12 cellular contexts compared by ENCODE assay signal in genomic region chr17:68707032-68707431, GRCh38.
DNase-seq lines count a peak whose midpoint lies in the region; ATAC-seq and TF ChIP-seq lines count a peak whose summit lies in the region.
"Had no signal": no experiment of that assay in that cellular context is flagged by ENCODE, and none has a peak within 500 bp of the region (broad histone marks: within the 10 kb centered on the region; RNA-seq: fewer than 3 reads in every experiment).

No MANE protein-coding gene starts in this region.

- H3K4me3 ChIP-seq in fibroblast of villous mesenchyme (ENCODE audit: low read depth, low read length) (no peak overlapping the region), osteoblast (ENCODE audit: insufficient read depth, low read length) (no peak overlapping the region), H7 (ENCODE audit: insufficient read depth, low read depth, low read length) (no peak overlapping the region), lower lobe of right lung (no peak overlapping the region)

- H3K4me1 Mint-ChIP-seq in WTC11, result peaks cover 8% of the 10 kb centered on the region
- H3K4me1 Mint-ChIP-seq: stimulated activated naive CD8-positive, alpha-beta T cell treated with anti-CD3 and anti-CD28 coated beads, Interleukin-15, amount 100 ng/mL, for 72 hours had no signal

- H3K27me3 ChIP-seq in osteoblast (ENCODE audit: insufficient read depth, low read length), result no peaks in the 10 kb centered on the region
- H3K27me3 ChIP-seq in H7 (ENCODE audit: control insufficient read depth, insufficient read depth, low read length), result no peaks in the 10 kb centered on the region
- H3K27me3 ChIP-seq in lower lobe of right lung (ENCODE audit: low read depth), result no peaks in the 10 kb centered on the region

- no peak overlapping the region for H3K27ac Mint-ChIP-seq in WTC11
- H3K27ac Mint-ChIP-seq: activated T-cell treated with anti-CD3 and anti-CD28 coated beads, Interleukin-2, amount 50 U/mL, for 72 hours had no signal

- peak overlapping the region; percentile 53 for H2AFZ ChIP-seq in osteoblast (ENCODE audit: low read length)

- no peaks in the 10 kb centered on the region for H3K27me3 Mint-ChIP-seq in WTC11 (ENCODE audit: low read depth)

- H3K9me3 ChIP-seq in osteoblast (ENCODE audit: low read depth, low read length), result no peaks in the 10 kb centered on the region
- H3K9me3 ChIP-seq in lower lobe of right lung, result no peaks in the 10 kb centered on the region

- H3K36me3 ChIP-seq in osteoblast (ENCODE audit: insufficient read depth, low read length), result no peaks in the 10 kb centered on the region
- no peaks in the 10 kb centered on the region for H3K36me3 ChIP-seq in H7 (replicated peaks; ENCODE audit: control insufficient read depth, insufficient read depth, low read length)
- no peaks in the 10 kb centered on the region for H3K36me3 ChIP-seq in lower lobe of right lung

- peaks cover 16% of the 10 kb centered on the region for H3K9me3 Mint-ChIP-seq in WTC11
- H3K9me3 Mint-ChIP-seq: activated T-cell treated with anti-CD3 and anti-CD28 coated beads, Interleukin-2, amount 50 U/mL, for 72 hours had no signal

- TF ChIP-seq CTCF in WTC11 (IDR thresholded peaks at IDR 0.05), result no peak
- no peak for TF ChIP-seq CTCF in fibroblast of villous mesenchyme (IDR thresholded peaks at IDR 0.05; ENCODE audit: insufficient read depth, low read depth, low read length)
- no peak for TF ChIP-seq CTCF in osteoblast (IDR thresholded peaks at IDR 0.05; ENCODE audit: extremely low read depth, low read depth, low read length)
- TF ChIP-seq CTCF in lower lobe of right lung (IDR thresholded peaks at IDR 0.05), result no peak

- peaks cover 62% of the 10 kb centered on the region for H3K4me1 ChIP-seq in osteoblast (ENCODE audit: insufficient read depth, low read length)
- peaks cover 4% of the 10 kb centered on the region for H3K4me1 ChIP-seq in lower lobe of right lung

- intact Hi-C loops in left colon (cut with DNase I, micrococcal nuclease) (no loop called here), lower lobe of right lung (cut with DNase I) (no loop called here)

- H3K4me2 ChIP-seq in osteoblast (ENCODE audit: insufficient read depth, low read length), result peak overlapping the region; percentile 81

- H3K36me3 Mint-ChIP-seq in WTC11, result no peaks in the 10 kb centered on the region

- CTCF ChIA-PET in WTC11 (lab: Charles Lee), result interaction anchor here (0.8 to 0.9 kb wide), 2 partner anchors 93 to 308 kb away, joined by 3 to 7 read pairs; no protein-coding TSS in a partner anchor

- no peak overlapping the region for H3K4me3 Mint-ChIP-seq in WTC11
- H3K4me3 Mint-ChIP-seq: activated T-cell treated with anti-CD3 and anti-CD28 coated beads, Interleukin-2, amount 50 U/mL, for 72 hours; stimulated activated naive CD8-positive, alpha-beta T cell treated with anti-CD3 and anti-CD28 coated beads, Interleukin-15, amount 100 ng/mL, for 72 hours had no signal

- no peaks in the 10 kb centered on the region for H4K20me1 ChIP-seq in osteoblast (ENCODE audit: insufficient read depth, low read length)

- peak; percentile 16 for ATAC-seq in WTC11
- ATAC-seq in GM18861 (IDR thresholded peaks at IDR 0.05; ENCODE audit: unreplicated experiment), result no peak
- ATAC-seq in left colon, result no peak
- no peak for ATAC-seq in lower lobe of right lung
- ATAC-seq: activated T-cell treated with anti-CD3 and anti-CD28 coated beads, Interleukin-2, amount 50 U/mL, for 72 hours; stimulated activated naive CD8-positive, alpha-beta T cell treated with anti-CD3 and anti-CD28 coated beads, Interleukin-15, amount 100 ng/mL, for 72 hours had no signal

- POLR2A ChIA-PET in WTC11 (lab: Charles Lee), result no interaction called here

- H3K79me2 ChIP-seq in osteoblast (ENCODE audit: insufficient read depth, low read length), result no peaks in the 10 kb centered on the region

- H3K27ac ChIP-seq in osteoblast (ENCODE audit: low read depth, low read length) (peak overlapping the region; percentile 96), lower lobe of right lung (no peak overlapping the region)

- DNase-seq in GM04503 (ENCODE audit: low read depth) (peak; percentile 66), WTC11 (ENCODE audit: low spot score) (no peak), fibroblast of villous mesenchyme (ENCODE audit: low read depth) (peak; percentile 80), osteoblast (ENCODE audit: insufficient read length, low spot score, missing footprints) (peak; percentile 83), left colon (no peak), H7 (no peak), lower lobe of right lung (no peak)
- DNase-seq: activated CD4-positive, alpha-beta T cell treated with anti-CD3 and anti-CD28 coated beads for 48 hours; activated T-cell treated with anti-CD3 and anti-CD28 coated beads, Interleukin-2, amount 50 U/mL, for 72 hours; Kasumi-1; stimulated activated naive CD8-positive, alpha-beta T cell treated with anti-CD3 and anti-CD28 coated beads, Interleukin-15, amount 100 ng/mL, for 72 hours had no signal

TF ChIP-seq in WTC11, 78 proteins besides CTCF, POLR2A, EP300 and RAD21:
- TF ChIP-seq ZNF281 (CRISPR knock-in tag; IDR thresholded peaks at IDR 0.05) (no peak), ZNF138 (CRISPR knock-in tag; conservative IDR thresholded peaks at IDR 0.05) (no peak)
- TF ChIP-seq, protein P1, sequence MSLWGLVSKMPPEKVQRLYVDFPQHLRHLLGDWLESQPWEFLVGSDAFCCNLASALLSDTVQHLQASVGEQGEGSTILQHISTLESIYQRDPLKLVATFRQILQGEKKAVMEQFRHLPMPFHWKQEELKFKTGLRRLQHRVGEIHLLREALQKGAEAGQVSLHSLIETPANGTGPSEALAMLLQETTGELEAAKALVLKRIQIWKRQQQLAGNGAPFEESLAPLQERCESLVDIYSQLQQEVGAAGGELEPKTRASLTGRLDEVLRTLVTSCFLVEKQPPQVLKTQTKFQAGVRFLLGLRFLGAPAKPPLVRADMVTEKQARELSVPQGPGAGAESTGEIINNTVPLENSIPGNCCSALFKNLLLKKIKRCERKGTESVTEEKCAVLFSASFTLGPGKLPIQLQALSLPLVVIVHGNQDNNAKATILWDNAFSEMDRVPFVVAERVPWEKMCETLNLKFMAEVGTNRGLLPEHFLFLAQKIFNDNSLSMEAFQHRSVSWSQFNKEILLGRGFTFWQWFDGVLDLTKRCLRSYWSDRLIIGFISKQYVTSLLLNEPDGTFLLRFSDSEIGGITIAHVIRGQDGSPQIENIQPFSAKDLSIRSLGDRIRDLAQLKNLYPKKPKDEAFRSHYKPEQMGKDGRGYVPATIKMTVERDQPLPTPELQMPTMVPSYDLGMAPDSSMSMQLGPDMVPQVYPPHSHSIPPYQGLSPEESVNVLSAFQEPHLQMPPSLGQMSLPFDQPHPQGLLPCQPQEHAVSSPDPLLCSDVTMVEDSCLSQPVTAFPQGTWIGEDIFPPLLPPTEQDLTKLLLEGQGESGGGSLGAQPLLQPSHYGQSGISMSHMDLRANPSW (CRISPR knock-in tag; conservative IDR thresholded peaks at IDR 0.05; ENCODE audit: low read depth), result no peak

Comparison
In these comparisons a context has a peak if more than half of its experiments do, and no peak if none do; other contexts are left out.
1. DNase-seq: peak in GM04503 (single experiment), fibroblast of villous mesenchyme (single experiment) and osteoblast (single experiment); none in WTC11 (single experiment), left colon (0 of 2), H7 (single experiment) and lower lobe of right lung (single experiment).